In genomic region chr21:36980280-36981048, GRCh38 we compare ENCODE assay signal across 8 cellular contexts. TPM values are rescaled to one million over a fixed set of nuclear protein-coding genes. Genes with fewer than 3 reads are reported as not detected.
DNase-seq lines count a peak whose midpoint lies in the region; ATAC-seq and TF ChIP-seq lines count a peak whose summit lies in the region.

No MANE protein-coding gene starts in this region.

- DNase-seq in GM03348 (ENCODE audit: low spot score) = peak; percentile 40
- DNase-seq in NCI-H345 (lab: John Stamatoyannopoulos, UW) = peak; percentile 58
- peak; percentile 22 for DNase-seq in dermis blood vessel endothelial cell
- peak; percentile 25 for DNase-seq in mesenchymal stem cell
- peak; percentile 19 to 27 for DNase-seq in uterus
- no peak for DNase-seq in OCI-M2 (lab: John Stamatoyannopoulos, UW; ENCODE audit: unreplicated experiment)
- DNase-seq in GM20000 (ENCODE audit: low spot score) = no peak

- peak overlapping the region in 1 of 2 experiments; percentile 94 for H3K23ac ChIP-seq in mesenchymal stem cell (ENCODE audit: low read length in 2 of 2)

- peak overlapping the region; percentile 53 to 61 for H3K18ac ChIP-seq in mesenchymal stem cell (ENCODE audit: low read depth in 1 of 2, low read length in 2 of 2)

- H3K4me1 ChIP-seq in mesenchymal stem cell (ENCODE audit: control insufficient read depth, insufficient read depth, low read depth, low read length) (peaks cover 11% of the 10 kb centered on the region), uterus (no peaks in the 10 kb centered on the region)

- peak overlapping the region; percentile 98 for H3K4me2 ChIP-seq in mesenchymal stem cell (ENCODE audit: low read length, poor library complexity, severe bottlenecking)

- H3K4me3 ChIP-seq in mesenchymal stem cell (ENCODE audit: insufficient read depth in 1 of 2, low read depth in 1 of 2, low read length in 2 of 2) (peak overlapping the region; percentile 61 to 77), uterus (peak overlapping the region; percentile 32 to 35)

- no peak overlapping the region for H2BK15ac ChIP-seq in mesenchymal stem cell (ENCODE audit: low read depth, poor library complexity, severe bottlenecking)

- H3K36me3 ChIP-seq in mesenchymal stem cell (ENCODE audit: control insufficient read depth in 1 of 2, insufficient read depth in 2 of 2, low read depth in 1 of 2, low read length in 2 of 2) (no peaks in the 10 kb centered on the region), uterus (no peaks in the 10 kb centered on the region)

- peak overlapping the region; percentile 83 for H2AFZ ChIP-seq in mesenchymal stem cell (ENCODE audit: low read depth, low read length)

- WGBS in mesenchymal stem cell = 13% methylated on average over 51 of the region's 53 CpGs

- no peak for ATAC-seq in GM19023 (IDR thresholded peaks at IDR 0.05; ENCODE audit: unreplicated experiment)

- TF ChIP-seq POLR2A in uterus (IDR thresholded peaks at IDR 0.05) = no peak

- H3K27me3 ChIP-seq in mesenchymal stem cell (ENCODE audit: control insufficient read depth in 1 of 2, insufficient read depth in 1 of 2, low read length in 2 of 2) (peaks cover 0 to 5% of the 10 kb centered on the region in 2 experiments), uterus (no peaks in the 10 kb centered on the region)

- TF ChIP-seq CTCF in uterus (IDR thresholded peaks at IDR 0.05) (no peak), GM20000 (IDR thresholded peaks at IDR 0.05; ENCODE audit: extremely low read depth, missing control alignments) (no peak)

- H3K9me3 ChIP-seq in mesenchymal stem cell (ENCODE audit: control insufficient read depth, low read length) = no peaks in the 10 kb centered on the region
- no peaks in the 10 kb centered on the region for H3K9me3 ChIP-seq in uterus

- peak overlapping the region; percentile 11 to 61 for H3K14ac ChIP-seq in mesenchymal stem cell (ENCODE audit: low read length in 2 of 2)

- intact Hi-C loops in uterus (cut with DNase I; ENCODE audit: low total_unique reads) = no loop called here

- peaks cover 11% of the 10 kb centered on the region for H3K79me1 ChIP-seq in mesenchymal stem cell (replicated peaks; ENCODE audit: low read length, poor library complexity, severe bottlenecking)

- H3K9ac ChIP-seq in mesenchymal stem cell (ENCODE audit: low read length) = peak overlapping the region; percentile 71

- no peak overlapping the region for H2BK5ac ChIP-seq in mesenchymal stem cell (ENCODE audit: low read depth, low read length, poor library complexity, severe bottlenecking)

- H3K27ac ChIP-seq in mesenchymal stem cell (ENCODE audit: low read length, poor library complexity, severe bottlenecking) = no peak overlapping the region
- no peak overlapping the region for H3K27ac ChIP-seq in uterus

- H2AK5ac ChIP-seq in mesenchymal stem cell (ENCODE audit: low read length, severe bottlenecking) = no peak overlapping the region

- H3K4ac ChIP-seq in mesenchymal stem cell (ENCODE audit: low read depth in 1 of 2, low read length in 2 of 2) = peak overlapping the region; percentile 62 to 64

- peak overlapping the region; percentile 94 for H4K8ac ChIP-seq in mesenchymal stem cell (ENCODE audit: low read length)

- H4K91ac ChIP-seq in mesenchymal stem cell (ENCODE audit: low read length) = peak overlapping the region; percentile 92

- H2BK120ac ChIP-seq in mesenchymal stem cell (ENCODE audit: low read depth, low read length) = no peak overlapping the region

- H2BK12ac ChIP-seq in mesenchymal stem cell (ENCODE audit: low read length in 2 of 2) = peak overlapping the region in 1 of 2 experiments; percentile 59

RNA-seq across cellular contexts. Expression of gene HLCS, which starts 14.0 kb away (rescaled TPM):
- total RNA-seq in dermis blood vessel endothelial cell (14.3 and 19.5 TPM in 2 replicates), uterus (10 to 100 TPM in 2 of 4 donors, 1 to 10 TPM in 2; 3.8 to 31.4 (median 15.4) TPM)
- 12.3 TPM for polyA plus RNA-seq in mesenchymal stem cell (2013, experiment 1 of 2)
- 12.5 TPM for polyA plus RNA-seq in mesenchymal stem cell (2013, experiment 2 of 2)

RNA-seq across cellular contexts. Expression of gene RIPPLY3, which starts 26.0 kb away (rescaled TPM):
- total RNA-seq in dermis blood vessel endothelial cell (under 0.01 TPM in 1 of 2 replicates, not detected in the other), uterus (under 1 TPM in 1 of 4 donors, not detected in 3; 0.62 TPM)
- 0.03 TPM for polyA plus RNA-seq in mesenchymal stem cell (2013, experiment 1 of 2)
- polyA plus RNA-seq in mesenchymal stem cell (2013, experiment 2 of 2) = 0.05 TPM

Comparison
In these comparisons a context has a peak if more than half of its experiments do, and no peak if none do; other contexts are left out.
1. DNase-seq: peak in GM03348 (single experiment), NCI-H345 (single experiment), dermis blood vessel endothelial cell (single experiment), mesenchymal stem cell (single experiment) and uterus (2 of 2); none in OCI-M2 (single experiment) and GM20000 (single experiment).